In genomic region chr9:135247174-135247930, GRCh38 we compare ENCODE assay signal across 1 cellular context.
TF ChIP-seq lines count a peak whose summit lies in the region.

No MANE protein-coding gene starts in this region.

TF ChIP-seq in HepG2, 621 proteins besides CTCF, POLR2A, EP300 and RAD21 (continued from another document):
- TF ChIP-seq, protein P1, sequence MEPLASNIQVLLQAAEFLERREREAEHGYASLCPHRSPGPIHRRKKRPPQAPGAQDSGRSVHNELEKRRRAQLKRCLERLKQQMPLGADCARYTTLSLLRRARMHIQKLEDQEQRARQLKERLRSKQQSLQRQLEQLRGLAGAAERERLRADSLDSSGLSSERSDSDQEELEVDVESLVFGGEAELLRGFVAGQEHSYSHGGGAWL (CRISPR knock-in tag; IDR thresholded peaks at IDR 0.05) = no peak
- TF ChIP-seq TSC22D2 (CRISPR knock-in tag; IDR thresholded peaks at IDR 0.05; ENCODE audit: borderline replicate concordance) (no peak), SOX6 (IDR thresholded peaks at IDR 0.05) (no peak), SOX6 (CRISPR knock-in tag; IDR thresholded peaks at IDR 0.05) (no peak), ZNF552 (CRISPR knock-in tag; IDR thresholded peaks at IDR 0.05; ENCODE audit: borderline replicate concordance) (no peak), CEBPB (IDR thresholded peaks at IDR 0.05; ENCODE audit: borderline replicate concordance, low read depth, low read length) (no peak), E2F2 (CRISPR knock-in tag; IDR thresholded peaks at IDR 0.05; ENCODE audit: borderline replicate concordance) (no peak), MIER2 (CRISPR knock-in tag; IDR thresholded peaks at IDR 0.05) (no peak), HNRNPUL1 (IDR thresholded peaks at IDR 0.05; ENCODE audit: low read depth, low read length) (no peak), ZXDC (CRISPR knock-in tag; IDR thresholded peaks at IDR 0.05) (no peak), ZBTB7A (CRISPR knock-in tag; IDR thresholded peaks at IDR 0.05) (no peak)
- TF ChIP-seq, protein P2, sequence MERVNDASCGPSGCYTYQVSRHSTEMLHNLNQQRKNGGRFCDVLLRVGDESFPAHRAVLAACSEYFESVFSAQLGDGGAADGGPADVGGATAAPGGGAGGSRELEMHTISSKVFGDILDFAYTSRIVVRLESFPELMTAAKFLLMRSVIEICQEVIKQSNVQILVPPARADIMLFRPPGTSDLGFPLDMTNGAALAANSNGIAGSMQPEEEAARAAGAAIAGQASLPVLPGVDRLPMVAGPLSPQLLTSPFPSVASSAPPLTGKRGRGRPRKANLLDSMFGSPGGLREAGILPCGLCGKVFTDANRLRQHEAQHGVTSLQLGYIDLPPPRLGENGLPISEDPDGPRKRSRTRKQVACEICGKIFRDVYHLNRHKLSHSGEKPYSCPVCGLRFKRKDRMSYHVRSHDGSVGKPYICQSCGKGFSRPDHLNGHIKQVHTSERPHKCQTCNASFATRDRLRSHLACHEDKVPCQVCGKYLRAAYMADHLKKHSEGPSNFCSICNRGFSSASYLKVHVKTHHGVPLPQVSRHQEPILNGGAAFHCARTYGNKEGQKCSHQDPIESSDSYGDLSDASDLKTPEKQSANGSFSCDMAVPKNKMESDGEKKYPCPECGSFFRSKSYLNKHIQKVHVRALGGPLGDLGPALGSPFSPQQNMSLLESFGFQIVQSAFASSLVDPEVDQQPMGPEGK (CRISPR knock-in tag; IDR thresholded peaks at IDR 0.05) = no peak
